14 cellular contexts compared by ENCODE assay signal in genomic region chr3:191345334-191345733, GRCh38. TPM values are rescaled to one million over a fixed set of nuclear protein-coding genes. Genes with fewer than 3 reads are reported as not detected.
"Had no signal": no experiment of that assay in that cellular context is flagged by ENCODE, and none has a peak within 500 bp of the region (broad histone marks: within the 10 kb centered on the region; RNA-seq: fewer than 3 reads in every experiment).

No MANE protein-coding gene starts in this region.

- FAIRE-seq: small intestine had no signal

- H3K9me3 ChIP-seq: colonic mucosa, gastroesophageal sphincter, right atrium auricular region, suprapubic skin had no signal

- ATAC-seq: activated naive CD8-positive, alpha-beta T cell treated with anti-CD3 and anti-CD28 coated beads, Interleukin-2, amount 50 U/mL, for 24 hours; gastroesophageal sphincter; natural killer cell had no signal

- H3K4me3 Mint-ChIP-seq: activated CD4-positive, alpha-beta memory T cell treated with anti-CD3 and anti-CD28 coated beads, Interleukin-2, amount 10 ng/mL, durations not matched to agents 7 days and 5 days; activated naive CD8-positive, alpha-beta T cell treated with anti-CD3 and anti-CD28 coated beads, Interleukin-2, amount 50 U/mL, for 24 hours; natural killer cell; T-helper 2 cell treated with Interferon-gamma antibody and Interleukin-4, amounts not matched to agents 5 μg/mL and 100 μg/mL, for 36 hours had no signal

- H3K27ac ChIP-seq: cardiac muscle cell, colonic mucosa, gastroesophageal sphincter, right atrium auricular region, suprapubic skin had no signal

- H3K27me3 Mint-ChIP-seq: activated CD4-positive, alpha-beta memory T cell treated with anti-CD3 and anti-CD28 coated beads, Interleukin-2, amount 10 ng/mL, durations not matched to agents 7 days and 5 days; activated naive CD8-positive, alpha-beta T cell treated with anti-CD3 and anti-CD28 coated beads, Interleukin-2, amount 50 U/mL, for 24 hours had no signal

- H3K4me3 ChIP-seq: cardiac muscle cell, colonic mucosa, gastroesophageal sphincter, lung, right atrium auricular region, suprapubic skin had no signal

- H3K36me3 Mint-ChIP-seq: natural killer cell had no signal

- DNase-seq: activated CD4-positive, alpha-beta memory T cell treated with anti-CD3 and anti-CD28 coated beads, Interleukin-2, amount 10 ng/mL, durations not matched to agents 7 days and 5 days; activated CD4-positive, CD25-positive, alpha-beta regulatory T cell treated with anti-CD3 and anti-CD28 coated beads, Interleukin-2, amount 50 U/mL, for 72 hours; activated naive CD4-positive, alpha-beta T cell; activated naive CD8-positive, alpha-beta T cell treated with anti-CD3 and anti-CD28 coated beads, Interleukin-2, amount 50 U/mL, for 24 hours; colonic mucosa; natural killer cell; small intestine; stimulated activated naive CD4-positive, alpha-beta T cell treated with Interleukin-2 at 50 U/mL for 16 hours had no signal

- H3K4me1 ChIP-seq: colonic mucosa had no signal

- H3K27me3 ChIP-seq: cardiac muscle cell, colonic mucosa, gastroesophageal sphincter, right atrium auricular region, suprapubic skin had no signal

- H3K9me3 Mint-ChIP-seq: activated CD4-positive, alpha-beta memory T cell treated with anti-CD3 and anti-CD28 coated beads, Interleukin-2, amount 10 ng/mL, durations not matched to agents 7 days and 5 days; activated naive CD8-positive, alpha-beta T cell treated with anti-CD3 and anti-CD28 coated beads, Interleukin-2, amount 50 U/mL, for 24 hours; natural killer cell; T-helper 2 cell treated with Interferon-gamma antibody and Interleukin-4, amounts not matched to agents 5 μg/mL and 100 μg/mL, for 36 hours had no signal

- H3K27ac Mint-ChIP-seq: activated CD4-positive, alpha-beta memory T cell treated with anti-CD3 and anti-CD28 coated beads, Interleukin-2, amount 10 ng/mL, durations not matched to agents 7 days and 5 days; activated naive CD8-positive, alpha-beta T cell treated with anti-CD3 and anti-CD28 coated beads, Interleukin-2, amount 50 U/mL, for 24 hours; natural killer cell; T-helper 2 cell treated with Interferon-gamma antibody and Interleukin-4, amounts not matched to agents 5 μg/mL and 100 μg/mL, for 36 hours had no signal

- H3K36me3 ChIP-seq: cardiac muscle cell, colonic mucosa, gastroesophageal sphincter, right atrium auricular region, suprapubic skin had no signal

RNA-seq across cellular contexts. Expression of gene UTS2B, which starts 15.0 kb away (rescaled TPM):
- total RNA-seq: activated CD4-positive, alpha-beta memory T cell treated with anti-CD3 and anti-CD28 coated beads, Interleukin-2, amount 10 ng/mL, durations not matched to agents 7 days and 5 days; cardiac muscle cell had no signal
